Comparison of ENCODE assay signal across 8 cellular contexts in genomic region chr19:49533551-49534488, GRCh38. TPM values are rescaled to one million over a fixed set of nuclear protein-coding genes. Genes with fewer than 3 reads are reported as not detected.
DNase-seq lines count a peak whose midpoint lies in the region; ATAC-seq and TF ChIP-seq lines count a peak whose summit lies in the region.

No MANE protein-coding gene starts in this region.

- no peaks in the 10 kb centered on the region for H3K36me3 ChIP-seq in RWPE2 (ENCODE audit: low read depth)
- no peaks in the 10 kb centered on the region for H3K36me3 ChIP-seq in urinary bladder (ENCODE audit: insufficient read depth)

- H3K36me3 Mint-ChIP-seq in progenitor cell of endocrine pancreas (ENCODE audit: insufficient read depth), result peaks cover 29% of the 10 kb centered on the region

- ATAC-seq in GM18907 (IDR thresholded peaks at IDR 0.05; ENCODE audit: unreplicated experiment) (peak; percentile 67), HG03442 (IDR thresholded peaks at IDR 0.05; ENCODE audit: unreplicated experiment) (peak; percentile 61), RWPE2 (ENCODE audit: low read depth) (peak; percentile 87), Right ventricle myocardium superior (ENCODE audit: poor library complexity) (peak; percentile 96)

- H3K27ac Mint-ChIP-seq in progenitor cell of endocrine pancreas, result no peak overlapping the region

- peaks cover 2% of the 10 kb centered on the region for H3K4me1 Mint-ChIP-seq in progenitor cell of endocrine pancreas (ENCODE audit: low read depth)

- H3K27ac ChIP-seq in AG04450 (ENCODE audit: low read depth, low read length) (no peak overlapping the region), RWPE2 (ENCODE audit: poor library complexity, severe bottlenecking) (no peak overlapping the region), urinary bladder (ENCODE audit: low read depth) (no peak overlapping the region)

- H3K9me3 ChIP-seq in AG04450 (ENCODE audit: control insufficient read depth, insufficient read depth, low read length), result no peaks in the 10 kb centered on the region; the same call in 1 of the 2 replicates
- no peaks in the 10 kb centered on the region for H3K9me3 ChIP-seq in RWPE2 (ENCODE audit: severe bottlenecking)

- H3K27me3 Mint-ChIP-seq in progenitor cell of endocrine pancreas, result peaks cover 7% of the 10 kb centered on the region

- no peaks in the 10 kb centered on the region for H3K9me3 Mint-ChIP-seq in progenitor cell of endocrine pancreas (ENCODE audit: low read depth)

- 7% methylated on average over 87 of the region's 87 CpGs for WGBS in urinary bladder

- DNase-seq in AG04450 (ENCODE audit: low read depth, low spot score) (no peak), RWPE2 (ENCODE audit: low spot score) (no peak), Right ventricle myocardium superior (peak; percentile 88), progenitor cell of endocrine pancreas (ENCODE audit: low spot score, unreplicated experiment) (peak; percentile 46)
- DNase-seq in activated naive CD4-positive, alpha-beta T cell treated with Interleukin-2 at 50 U/mL for 16 hours, result peak; percentile 85

- H3K27me3 ChIP-seq in AG04450 (ENCODE audit: control insufficient read depth, insufficient read depth, low read length) (no peaks in the 10 kb centered on the region), RWPE2 (ENCODE audit: insufficient read depth, poor library complexity, severe bottlenecking) (no peaks in the 10 kb centered on the region)

- H3K4me1 ChIP-seq in RWPE2 (ENCODE audit: insufficient read depth, poor library complexity, severe bottlenecking) (no peaks in the 10 kb centered on the region), urinary bladder (ENCODE audit: insufficient read depth) (no peaks in the 10 kb centered on the region)

- TF ChIP-seq CTCF in AG04450 (IDR thresholded peaks at IDR 0.05; ENCODE audit: low read depth, low read length) (peak; percentile 25), RWPE2 (IDR thresholded peaks at IDR 0.05; ENCODE audit: poor library complexity, severe bottlenecking) (peak; percentile 39), progenitor cell of endocrine pancreas (IDR thresholded peaks at IDR 0.05; ENCODE audit: unreplicated experiment) (peak; percentile 48)

- CTCF ChIA-PET in AG04450 (lab: Charles Lee), result interaction anchor here (0.5 to 0.7 kb wide), 2 partner anchors 13 to 42 kb away, joined by 3 read pairs; no protein-coding TSS in a partner anchor

- intact Hi-C loops in Right ventricle myocardium superior (cut with DNase I), result no loop called here

- H3K4me3 Mint-ChIP-seq in progenitor cell of endocrine pancreas (ENCODE audit: low read depth), result peak overlapping the region; percentile 64

- H3K4me3 ChIP-seq in AG04450 (ENCODE audit: low read depth, low read length) (peak overlapping the region; percentile 67), RWPE2 (ENCODE audit: severe bottlenecking) (peak overlapping the region; percentile 39), urinary bladder (ENCODE audit: low read depth, low read length) (peak overlapping the region; percentile 56)

- POLR2A ChIA-PET in AG04450 (lab: Yijun Ruan, JAX), result interaction anchor here (0.5 to 0.8 kb wide), 2 partner anchors 20 to 38 kb away, joined by 3 to 4 read pairs; no protein-coding TSS in a partner anchor

RNA-seq across cellular contexts. Expression of gene RCN3, which starts 6.0 kb away (rescaled TPM):
- 14.7 and 29.4 TPM in 2 replicates for polyA plus RNA-seq in AG04450 (2011; rRNA removed)
- 7.7 and 9.4 TPM in 2 replicates for polyA minus RNA-seq in AG04450 (2011; rRNA and poly(A)+ RNA removed)
- 7.3 TPM for total RNA-seq in Right ventricle myocardium superior
- total RNA-seq in progenitor cell of endocrine pancreas, result 43.4 and 58.0 TPM in 2 replicates
- total RNA-seq in urinary bladder, result 50.2 TPM
- polyA plus RNA-seq in urinary bladder, result 31.2 TPM

RNA-seq across cellular contexts. Expression of gene FCGRT, which starts 21.4 kb away (rescaled TPM):
- polyA plus RNA-seq in AG04450 (2011; rRNA removed), result 46.1 and 68.1 TPM in 2 replicates
- 21.6 and 22.1 TPM in 2 replicates for polyA minus RNA-seq in AG04450 (2011; rRNA and poly(A)+ RNA removed)
- 98.8 TPM for total RNA-seq in Right ventricle myocardium superior
- total RNA-seq in progenitor cell of endocrine pancreas, result 153 and 169 TPM in 2 replicates
- 118 TPM for total RNA-seq in urinary bladder
- polyA plus RNA-seq in urinary bladder, result 200 TPM

RNA-seq across cellular contexts. Expression of gene RPS11, which starts 37.6 kb away (rescaled TPM):
- 1,562 and 2,122 TPM in 2 replicates for polyA plus RNA-seq in AG04450 (2011; rRNA removed)
- 912 and 1,125 TPM in 2 replicates for polyA minus RNA-seq in AG04450 (2011; rRNA and poly(A)+ RNA removed)
- total RNA-seq in Right ventricle myocardium superior, result 935 TPM
- total RNA-seq in progenitor cell of endocrine pancreas, result 2,272 and 2,377 TPM in 2 replicates
- 1,853 TPM for total RNA-seq in urinary bladder
- polyA plus RNA-seq in urinary bladder, result 3,946 TPM

RNA-seq across cellular contexts. Expression of gene RPL13A, which starts 46.4 kb away (rescaled TPM):
- polyA plus RNA-seq in AG04450 (2011; rRNA removed), result 3,816 and 4,938 TPM in 2 replicates
- 1,026 and 1,599 TPM in 2 replicates for polyA minus RNA-seq in AG04450 (2011; rRNA and poly(A)+ RNA removed)
- 1,304 TPM for total RNA-seq in Right ventricle myocardium superior
- 2,665 and 2,783 TPM in 2 replicates for total RNA-seq in progenitor cell of endocrine pancreas
- total RNA-seq in urinary bladder, result 2,198 TPM
- 3,726 TPM for polyA plus RNA-seq in urinary bladder

RNA-seq across cellular contexts. Expression of gene NOSIP, which starts 46.5 kb away (rescaled TPM):
- polyA plus RNA-seq in AG04450 (2011; rRNA removed), result 43.9 and 77.5 TPM in 2 replicates
- 47.7 and 79.8 TPM in 2 replicates for polyA minus RNA-seq in AG04450 (2011; rRNA and poly(A)+ RNA removed)
- 45.5 TPM for total RNA-seq in Right ventricle myocardium superior
- 75.0 and 82.1 TPM in 2 replicates for total RNA-seq in progenitor cell of endocrine pancreas
- total RNA-seq in urinary bladder, result 33.0 TPM
- polyA plus RNA-seq in urinary bladder, result 67.2 TPM

Comparison
In these comparisons a context has a peak if more than half of its experiments do, and no peak if none do; other contexts are left out.
1. DNase-seq: peak in activated naive CD4-positive, alpha-beta T cell treated with Interleukin-2 at 50 U/mL for 16 hours (single experiment), Right ventricle myocardium superior (single experiment) and progenitor cell of endocrine pancreas (single experiment); none in AG04450 (single experiment) and RWPE2 (single experiment).
2. Peak in every context shown above with its lines, with median percentiles within 50 percentile points of each other: H3K4me3 ChIP-seq, CTCF ChIP-seq and ATAC-seq.